ENCODE assay signal across 8 cellular contexts in the genomic region with DNA sequence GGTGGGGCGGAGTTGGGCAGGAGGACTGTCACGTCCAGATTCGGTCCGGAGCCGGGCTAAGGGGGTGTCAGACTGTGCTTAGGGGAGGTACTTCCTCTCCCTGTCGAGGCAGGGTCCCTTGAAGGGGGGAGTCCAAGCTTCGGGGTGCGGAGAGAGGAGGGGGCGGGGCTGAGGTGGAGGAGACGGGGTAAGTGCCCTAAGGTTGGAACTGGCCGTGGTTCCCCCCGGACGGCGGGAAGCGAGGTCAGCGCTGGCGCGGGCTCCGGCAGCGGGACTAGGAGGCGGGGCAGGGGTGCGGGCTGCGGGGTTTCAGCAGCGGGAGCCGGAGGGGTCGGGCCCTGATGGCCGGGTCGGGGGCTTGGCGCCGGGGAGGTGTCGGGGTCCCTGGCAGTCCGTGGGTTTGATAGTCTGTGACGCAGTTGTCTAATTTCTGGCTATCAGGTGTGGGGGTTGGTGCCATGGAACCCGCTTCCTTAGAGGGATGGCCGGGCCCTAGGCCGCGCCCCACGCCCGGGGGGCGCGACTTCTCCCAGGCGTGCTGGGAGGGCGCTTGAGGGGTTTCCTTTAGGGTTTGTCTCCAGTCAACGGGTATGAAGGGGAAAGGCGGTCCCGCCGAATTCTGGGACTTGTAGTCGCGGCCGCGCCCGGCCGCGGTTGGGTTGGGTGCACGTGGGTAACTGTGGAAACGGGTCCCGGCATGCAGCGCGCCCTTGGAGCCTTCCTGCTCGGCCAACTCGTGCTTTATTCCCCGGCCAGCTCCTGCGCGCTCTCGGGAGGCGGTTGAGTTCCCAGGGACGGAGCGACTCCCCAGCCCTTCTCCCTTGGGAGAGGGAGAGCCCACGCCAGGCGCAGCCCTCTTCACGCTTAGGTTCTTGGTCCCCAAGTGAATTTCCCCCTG. TPM values are rescaled to one million over a fixed set of nuclear protein-coding genes. Genes with fewer than 3 reads are reported as not detected.
A peak's percentile ranks its signal among the peaks of the same experiment; 100 is the strongest.
DNase-seq lines count a peak whose midpoint lies in the region; ATAC-seq and TF ChIP-seq lines count a peak whose summit lies in the region.

No MANE protein-coding gene starts in this region.

- H3K9me3 ChIP-seq in right atrium auricular region (no peaks in the 10 kb centered on the region), psoas muscle (no peaks in the 10 kb centered on the region), uterus (no peaks in the 10 kb centered on the region)

- TF ChIP-seq POLR2A in uterus (IDR thresholded peaks at IDR 0.05), result peak; percentile 34 to 44

- DNase-seq in GM13976 (ENCODE audit: low spot score), result peak; percentile 85
- DNase-seq in NCI-H1436 treated with DMSO at 0.1 percent for 48 hours (lab: John Stamatoyannopoulos, UW), result peak; percentile 62
- peak; percentile 96 for DNase-seq in right atrium auricular region (ENCODE audit: low spot score)
- peak; percentile 93 to 96 for DNase-seq in psoas muscle
- peak; percentile 90 to 91 for DNase-seq in uterus

- H3K4me1 ChIP-seq in right atrium auricular region (peaks cover 0 to 14% of the 10 kb centered on the region in 2 donors), psoas muscle (peaks cover 18% of the 10 kb centered on the region), uterus (no peaks in the 10 kb centered on the region)

- no peaks in the 10 kb centered on the region for H3K9me3 Mint-ChIP-seq in T-helper 1 cell treated with Interleukin-12 subunit alpha and Interleukin-12 subunit beta and Interleukin-4 antibody, amounts not matched to agents 30 μg/mL and 1 μg/mL, for 36 hours

- in situ Hi-C loops in GM13976 (cut with MboI; ENCODE audit: low sequenced_read_pairs, unreplicated experiment), result no loop called here

- H3K27ac Mint-ChIP-seq in T-helper 1 cell treated with Interleukin-12 subunit alpha and Interleukin-12 subunit beta and Interleukin-4 antibody, amounts not matched to agents 30 μg/mL and 1 μg/mL, for 36 hours, result peak overlapping the region; percentile 84

- H3K4me1 Mint-ChIP-seq in T-helper 1 cell treated with Interleukin-12 subunit alpha and Interleukin-12 subunit beta and Interleukin-4 antibody, amounts not matched to agents 30 μg/mL and 1 μg/mL, for 36 hours (ENCODE audit: low read depth), result peaks cover 17% of the 10 kb centered on the region

- H3K27ac ChIP-seq in angular gyrus (ENCODE audit: low read depth, low read length), result peak overlapping the region; percentile 72
- peak overlapping the region; percentile 94 to 98 for H3K27ac ChIP-seq in right atrium auricular region
- peak overlapping the region; percentile 95 for H3K27ac ChIP-seq in psoas muscle
- peak overlapping the region; percentile 93 to 96 for H3K27ac ChIP-seq in uterus

- H3K36me3 ChIP-seq in right atrium auricular region (no peaks in the 10 kb centered on the region), psoas muscle (ENCODE audit: insufficient read depth in 1 of 2, low read depth in 1 of 2) (no peaks in the 10 kb centered on the region), uterus (no peaks in the 10 kb centered on the region)

- no peak for TF ChIP-seq CTCF in GM13976 (IDR thresholded peaks at IDR 0.05; ENCODE audit: borderline replicate concordance, control extremely low read depth, extremely low read depth, insufficient read depth, missing control alignments)
- TF ChIP-seq CTCF in right atrium auricular region (IDR thresholded peaks at IDR 0.05), result no peak
- TF ChIP-seq CTCF in psoas muscle (IDR thresholded peaks at IDR 0.05), result no peak
- TF ChIP-seq CTCF in uterus (IDR thresholded peaks at IDR 0.05), result no peak

- H3K4me3 Mint-ChIP-seq in T-helper 1 cell treated with Interleukin-12 subunit alpha and Interleukin-12 subunit beta and Interleukin-4 antibody, amounts not matched to agents 30 μg/mL and 1 μg/mL, for 36 hours, result peak overlapping the region; percentile 92

- H3K4me3 ChIP-seq in right atrium auricular region, result peak overlapping the region; percentile 80 to 90
- peak overlapping the region; percentile 96 for H3K4me3 ChIP-seq in psoas muscle
- H3K4me3 ChIP-seq in uterus, result peak overlapping the region; percentile 81 to 98

- H3K27me3 ChIP-seq in right atrium auricular region (no peaks in the 10 kb centered on the region), psoas muscle (ENCODE audit: insufficient read depth in 3 of 3, low read length in 2 of 3) (no peaks in the 10 kb centered on the region), uterus (no peaks in the 10 kb centered on the region)

- ATAC-seq in HG02852 (IDR thresholded peaks at IDR 0.05; ENCODE audit: unreplicated experiment) (peak; percentile 42), psoas muscle (peak; percentile 68 to 80 (median 75))

- intact Hi-C loops in psoas muscle (cut with DNase I) (loop anchor here (5.0 to 10.0 kb wide), 4 partner anchors 50 to 193 kb away; a partner anchor contains a TSS), uterus (cut with DNase I; ENCODE audit: low total_unique reads) (no loop called here)

- peaks cover 10% of the 10 kb centered on the region for H3K27me3 Mint-ChIP-seq in T-helper 1 cell treated with Interleukin-12 subunit alpha and Interleukin-12 subunit beta and Interleukin-4 antibody, amounts not matched to agents 30 μg/mL and 1 μg/mL, for 36 hours (ENCODE audit: low read depth)

- WGBS in psoas muscle, 3 donors, result 0 to 1% (median 1%) methylated on average over 57 to 71 of the region's 71 CpGs

- peaks cover 6% of the 10 kb centered on the region for H3K36me3 Mint-ChIP-seq in T-helper 1 cell treated with Interleukin-12 subunit alpha and Interleukin-12 subunit beta and Interleukin-4 antibody, amounts not matched to agents 30 μg/mL and 1 μg/mL, for 36 hours (ENCODE audit: low read depth)

RNA-seq across cellular contexts. Expression of a gene that starts 1.5 kb away (rescaled TPM):
- total RNA-seq in right atrium auricular region, result 10 to 100 TPM; 22.6 to 26.1 TPM
- total RNA-seq in psoas muscle, result 10 to 100 TPM; 24.0 to 43.1 (median 31.1) TPM
- 10 to 100 TPM; 13.5 to 30.5 (median 15.0) TPM for polyA plus RNA-seq in psoas muscle
- 100 to 1,000 TPM in 2 of 4 donors, 10 to 100 TPM in 2; 38.2 to 109 (median 88.1) TPM for total RNA-seq in uterus

Comparison
In these comparisons a context has a peak if more than half of its experiments do, and no peak if none do; other contexts are left out.
1. Peak in every context shown above with its lines: DNase-seq, ATAC-seq, H3K4me3 ChIP-seq and H3K27ac ChIP-seq.